Comparison of ENCODE assay signal across 8 cellular contexts in genomic region chr16:28210264-28210663, GRCh38. TPM values are rescaled to one million over a fixed set of nuclear protein-coding genes. Genes with fewer than 3 reads are reported as not detected.
DNase-seq lines count a peak whose midpoint lies in the region; ATAC-seq and TF ChIP-seq lines count a peak whose summit lies in the region.

No MANE protein-coding gene starts in this region.

- no peaks in the 10 kb centered on the region for H3K9me3 ChIP-seq in BLaER1

- H3K4me2 ChIP-seq in BLaER1: peak overlapping the region; percentile 90
- H3K4me2 ChIP-seq in KMS-11: peak overlapping the region; percentile 76

- H4K20me1 ChIP-seq in BLaER1 (peaks cover 59% of the 10 kb centered on the region), KMS-11 (ENCODE audit: insufficient read depth) (peaks cover 16% of the 10 kb centered on the region; the same call in 1 of the 2 replicates)

- H3K4me3 ChIP-seq in BLaER1 (peak overlapping the region; percentile 82), KMS-11 (IDR thresholded peaks at IDR 0.05; ENCODE audit: insufficient read depth, low read depth, low read length) (no peak overlapping the region)

- peaks cover 25% of the 10 kb centered on the region for H3K36me3 Mint-ChIP-seq in central memory CD8-positive, alpha-beta T cell (ENCODE audit: insufficient read depth)
- peaks cover 19% of the 10 kb centered on the region for H3K36me3 Mint-ChIP-seq in natural killer cell treated with Interleukin-12 subunit alpha and Interleukin-12 subunit beta and Interleukin-15 and Interleukin-18, amount 100 ng/mL, for 72 hours

- no peaks in the 10 kb centered on the region for H3K27me3 ChIP-seq in BLaER1
- H3K27me3 ChIP-seq in KMS-11 (ENCODE audit: insufficient read depth, low read depth): no peaks in the 10 kb centered on the region

- peaks cover 46% of the 10 kb centered on the region for H3K4me1 Mint-ChIP-seq in central memory CD8-positive, alpha-beta T cell
- H3K4me1 Mint-ChIP-seq in natural killer cell treated with Interleukin-12 subunit alpha and Interleukin-12 subunit beta and Interleukin-15 and Interleukin-18, amount 100 ng/mL, for 72 hours (ENCODE audit: low read depth in 2 of 2): peaks cover 23 to 40% of the 10 kb centered on the region in 2 donors

- H3K4me1 ChIP-seq in BLaER1 (peaks cover 33% of the 10 kb centered on the region), KMS-11 (ENCODE audit: low read depth, poor library complexity, severe bottlenecking) (peaks cover 42% of the 10 kb centered on the region)

- H3K36me3 ChIP-seq in BLaER1 (peaks cover 49% of the 10 kb centered on the region), KMS-11 (ENCODE audit: insufficient read depth) (peaks cover 10% of the 10 kb centered on the region; the same call in 1 of the 2 replicates)

- DNase-seq in central memory CD8-positive, alpha-beta T cell (ENCODE audit: low spot score in 2 of 2): no peak
- DNase-seq in natural killer cell treated with Interleukin-12 subunit alpha and Interleukin-12 subunit beta and Interleukin-15 and Interleukin-18, amount 100 ng/mL, for 72 hours (ENCODE audit: low spot score): no peak
- DNase-seq in DMS53 treated with DMSO at 0.1 percent for 48 hours (lab: John Stamatoyannopoulos, UW; ENCODE audit: unreplicated experiment): no peak

- ATAC-seq in central memory CD8-positive, alpha-beta T cell (replicated peaks; ENCODE audit: extremely low read depth, poor library complexity, severe bottlenecking): no peak
- no peak for ATAC-seq in natural killer cell treated with Interleukin-12 subunit alpha and Interleukin-12 subunit beta and Interleukin-15 and Interleukin-18, amount 100 ng/mL, for 72 hours
- no peak for ATAC-seq in HG03571 (IDR thresholded peaks at IDR 0.05; ENCODE audit: unreplicated experiment)
- no peak for ATAC-seq in HG02840 (IDR thresholded peaks at IDR 0.05; ENCODE audit: low FRiP score, unreplicated experiment)
- no peak for ATAC-seq in HG02759 (IDR thresholded peaks at IDR 0.05; ENCODE audit: unreplicated experiment)

- H3K27me3 Mint-ChIP-seq in central memory CD8-positive, alpha-beta T cell: no peaks in the 10 kb centered on the region
- no peaks in the 10 kb centered on the region for H3K27me3 Mint-ChIP-seq in natural killer cell treated with Interleukin-12 subunit alpha and Interleukin-12 subunit beta and Interleukin-15 and Interleukin-18, amount 100 ng/mL, for 72 hours

- H3K4me3 Mint-ChIP-seq in central memory CD8-positive, alpha-beta T cell: peak overlapping the region; percentile 83
- peak overlapping the region; percentile 94 for H3K4me3 Mint-ChIP-seq in natural killer cell treated with Interleukin-12 subunit alpha and Interleukin-12 subunit beta and Interleukin-15 and Interleukin-18, amount 100 ng/mL, for 72 hours

- peaks cover 5% of the 10 kb centered on the region for H3K9me3 Mint-ChIP-seq in central memory CD8-positive, alpha-beta T cell
- H3K9me3 Mint-ChIP-seq in natural killer cell treated with Interleukin-12 subunit alpha and Interleukin-12 subunit beta and Interleukin-15 and Interleukin-18, amount 100 ng/mL, for 72 hours: peaks cover 2% of the 10 kb centered on the region

- peak overlapping the region; percentile 61 for H3K27ac Mint-ChIP-seq in central memory CD8-positive, alpha-beta T cell (ENCODE audit: low read depth)
- peak overlapping the region; percentile 68 to 81 for H3K27ac Mint-ChIP-seq in natural killer cell treated with Interleukin-12 subunit alpha and Interleukin-12 subunit beta and Interleukin-15 and Interleukin-18, amount 100 ng/mL, for 72 hours

- no peak overlapping the region for H2AFZ ChIP-seq in KMS-11 (ENCODE audit: low read depth)

- peaks cover 61% of the 10 kb centered on the region for H3K79me2 ChIP-seq in KMS-11 (ENCODE audit: insufficient read depth, low read depth)

- H3K9ac ChIP-seq in BLaER1 (peak overlapping the region; percentile 84), KMS-11 (peak overlapping the region; percentile 94; the same call in 1 of the 2 replicates)

- peak overlapping the region; percentile 86 for H3K27ac ChIP-seq in BLaER1
- peak overlapping the region; percentile 74; the same call in 1 of the 2 replicates for H3K27ac ChIP-seq in KMS-11

- no peak for TF ChIP-seq CTCF in KMS-11 (conservative IDR thresholded peaks at IDR 0.05; ENCODE audit: low read depth, low read length)

RNA-seq across cellular contexts. Expression of gene XPO6, which starts 1.5 kb away (rescaled TPM):
- total RNA-seq in natural killer cell treated with Interleukin-12 subunit alpha and Interleukin-12 subunit beta and Interleukin-15 and Interleukin-18, amount 100 ng/mL, for 72 hours: 100 to 1,000 TPM; 212 to 386 TPM
